8 cellular contexts compared by ENCODE assay signal in the genomic region with DNA sequence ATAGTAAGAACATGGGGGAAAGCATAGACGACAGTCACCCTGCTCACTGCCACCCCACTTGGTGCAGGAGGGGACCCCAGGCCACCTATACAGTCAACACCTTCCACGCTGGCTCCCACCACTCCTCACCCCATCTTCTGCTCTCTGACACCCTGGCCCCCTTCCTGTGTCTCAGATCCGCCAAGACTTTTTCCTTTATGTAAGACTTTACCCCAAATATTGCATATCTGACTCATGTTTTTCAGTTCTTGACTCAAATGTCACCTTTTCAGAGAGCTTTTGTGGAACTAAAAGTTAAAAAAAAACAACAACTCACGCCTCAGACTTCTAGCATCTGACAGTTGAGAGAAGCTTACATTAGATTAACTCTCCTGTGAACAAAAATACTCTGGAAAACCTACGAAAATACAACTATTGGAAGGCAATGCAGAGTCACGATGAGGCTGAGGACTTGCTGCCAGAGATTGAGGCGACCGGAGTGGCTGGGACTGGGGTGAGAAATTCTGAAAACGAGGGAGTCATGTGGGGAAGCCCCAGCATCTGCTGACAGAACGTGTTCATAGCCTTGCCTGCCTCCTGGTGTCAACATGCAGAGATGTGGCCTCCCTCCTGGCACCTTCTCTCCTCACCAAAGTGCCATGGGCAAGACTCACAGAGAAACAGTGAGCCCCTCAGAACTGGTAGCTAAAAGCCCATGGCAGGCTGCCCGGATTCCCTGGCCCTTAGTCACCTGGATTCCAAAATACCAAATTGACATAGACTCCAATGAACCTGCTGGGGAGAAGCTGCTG. TPM values are rescaled to one million over a fixed set of nuclear protein-coding genes. Genes with fewer than 3 reads are reported as not detected.
DNase-seq lines count a peak whose midpoint lies in the region; ATAC-seq lines count a peak whose summit lies in the region.

No MANE protein-coding gene starts in this region.

- no peak overlapping the region for H3K27ac Mint-ChIP-seq in immature natural killer cell

- DNase-seq in stimulated activated CD4-positive, alpha-beta T cell treated with anti-CD3 and anti-CD28 coated beads, Interleukin-15, amount 100 ng/mL, for 24 hours: peak; percentile 70
- no peak for DNase-seq in stimulated activated CD4-positive, alpha-beta T cell treated with anti-CD3 and anti-CD28 coated beads, Interleukin-4, amount 100 ng/mL, for 1 hour
- DNase-seq in activated CD8-positive, alpha-beta memory T cell treated with anti-CD3 and anti-CD28 coated beads, Interleukin-2, amount 50 U/mL, for 48 hours: peak; percentile 72
- DNase-seq in stimulated activated CD4-positive, alpha-beta T cell treated with anti-CD3 and anti-CD28 coated beads, Interleukin-4, amount 100 ng/mL, for 48 hours (ENCODE audit: low read depth in 2 of 2): peak; percentile 29 to 56
- DNase-seq in NCI-H1417 treated with DMSO at 0.1 percent for 48 hours (lab: John Stamatoyannopoulos, UW) (no peak), immature natural killer cell (no peak), Ammon's horn (ENCODE audit: low spot score) (no peak)

- no peaks in the 10 kb centered on the region for H3K9me3 Mint-ChIP-seq in immature natural killer cell

- ATAC-seq in HG02970 (IDR thresholded peaks at IDR 0.05; ENCODE audit: low FRiP score, unreplicated experiment): peak; percentile 80

- H3K36me3 Mint-ChIP-seq in immature natural killer cell: no peaks in the 10 kb centered on the region

- no peak overlapping the region for H3K4me3 Mint-ChIP-seq in immature natural killer cell

- peaks cover 0 to 15% (median 2%) of the 10 kb centered on the region in 3 donors for H3K27me3 Mint-ChIP-seq in immature natural killer cell (ENCODE audit: low read depth in 3 of 3)

- no peaks in the 10 kb centered on the region for H3K4me1 Mint-ChIP-seq in immature natural killer cell

RNA-seq across cellular contexts. Expression of a gene that starts 22.4 kb away (rescaled TPM):
- polyA plus RNA-seq in immature natural killer cell: not detected

RNA-seq across cellular contexts. Expression of a gene that starts 59.5 kb away (rescaled TPM):
- 10 to 100 TPM in 2 of 3 donors, 1 to 10 TPM in 1; 8.9 to 47.6 (median 24.2) TPM for polyA plus RNA-seq in immature natural killer cell

Comparison
In these comparisons a context has a peak if more than half of its experiments do, and no peak if none do; other contexts are left out.
1. DNase-seq: peak in stimulated activated CD4-positive, alpha-beta T cell treated with anti-CD3 and anti-CD28 coated beads, Interleukin-15, amount 100 ng/mL, for 24 hours (single experiment), activated CD8-positive, alpha-beta memory T cell treated with anti-CD3 and anti-CD28 coated beads, Interleukin-2, amount 50 U/mL, for 48 hours (single experiment) and stimulated activated CD4-positive, alpha-beta T cell treated with anti-CD3 and anti-CD28 coated beads, Interleukin-4, amount 100 ng/mL, for 48 hours (2 of 2); none in stimulated activated CD4-positive, alpha-beta T cell treated with anti-CD3 and anti-CD28 coated beads, Interleukin-4, amount 100 ng/mL, for 1 hour (single experiment), NCI-H1417 treated with DMSO at 0.1 percent for 48 hours (single experiment), immature natural killer cell (0 of 3) and Ammon's horn (single experiment).